In genomic region chr9:136254381-136255165, GRCh38 we compare ENCODE assay signal across 19 cellular contexts. TPM values are rescaled to one million over a fixed set of nuclear protein-coding genes. Genes with fewer than 3 reads are reported as not detected.
DNase-seq lines count a peak whose midpoint lies in the region; ATAC-seq, FAIRE-seq and TF ChIP-seq lines count a peak whose summit lies in the region.
"Had no signal": no experiment of that assay in that cellular context is flagged by ENCODE, and none has a peak within 500 bp of the region (broad histone marks: within the 10 kb centered on the region; RNA-seq: fewer than 3 reads in every experiment).

No MANE protein-coding gene starts in this region.

- dilution Hi-C loops in IMR-90 (cut with HindIII; ENCODE audit: low sequenced_read_pairs, unreplicated experiment), result no loop called here

- H4K8ac ChIP-seq in IMR-90 (ENCODE audit: low read depth in 2 of 2, low read length in 2 of 2), result no peak overlapping the region

- no peak overlapping the region for H3K14ac ChIP-seq in IMR-90 (replicated peaks; ENCODE audit: low read depth, low read length)

- peak overlapping the region; percentile 49 for H2AFZ ChIP-seq in IMR-90 (replicated peaks; ENCODE audit: low read length, poor library complexity)
- no peak overlapping the region for H2AFZ ChIP-seq in GM12878 (ENCODE audit: control insufficient read depth, low read depth, low read length)
- H2AFZ ChIP-seq: parathyroid adenoma had no signal

- no peaks in the 10 kb centered on the region for H3K27me3 Mint-ChIP-seq in Caco-2 (ENCODE audit: insufficient read depth, unreplicated experiment)
- H3K27me3 Mint-ChIP-seq: naive thymus-derived CD4-positive, alpha-beta T cell had no signal

- no peak overlapping the region for H3K9ac ChIP-seq in IMR-90 (ENCODE audit: low read depth, low read length)
- H3K9ac ChIP-seq in GM12878 (ENCODE audit: control insufficient read depth, insufficient read depth, low read length), result no peak overlapping the region
- H3K9ac ChIP-seq: parathyroid adenoma had no signal

- in situ Hi-C loops in IMR-90 (cut with MboI; ENCODE audit: low sequenced_read_pairs) (no loop called here), GM12878 (cut with MboI) (no loop called here)

- H3K4me2 ChIP-seq in IMR-90 (ENCODE audit: low read depth, low read length) (no peak overlapping the region), GM12878 (ENCODE audit: control insufficient read depth, insufficient read depth) (no peak overlapping the region)

- no peak overlapping the region for H3K56ac ChIP-seq in IMR-90 (ENCODE audit: extremely low read depth, insufficient read depth, low read length)

- H4K91ac ChIP-seq in IMR-90 (ENCODE audit: insufficient read depth, low read depth, low read length), result no peak overlapping the region

- FAIRE-seq in GM12878 (lab: Jason Lieb, UNC), result no peak
- FAIRE-seq: frontal cortex had no signal

- no peak overlapping the region for H2BK20ac ChIP-seq in IMR-90 (ENCODE audit: low read depth, low read length)

- H3K27me3 ChIP-seq in IMR-90 (ENCODE audit: control insufficient read depth, insufficient read depth, low read length), result peaks cover 29% of the 10 kb centered on the region; the same call in 1 of the 2 replicates
- H3K27me3 ChIP-seq in GM12878 (replicated peaks in 1 of 2; ENCODE audit: control insufficient read depth in 2 of 2, insufficient read depth in 2 of 2, low read length in 1 of 2), result no peaks in the 10 kb centered on the region; a peak in 2 of 4 replicates
- H3K27me3 ChIP-seq in Caco-2 (replicated peaks; ENCODE audit: control insufficient read depth, insufficient read depth, low read length), result no peaks in the 10 kb centered on the region
- H3K27me3 ChIP-seq: BLaER1 treated with 17β-estradiol and CSF1 and Interleukin-3, amounts not matched to agents 10 nM and 100 nM had no signal

- no peak overlapping the region for H2AK5ac ChIP-seq in IMR-90 (ENCODE audit: low read depth, low read length)

- intact Hi-C loops in IMR-90 (cut with micrococcal nuclease) (no loop called here), GM12878 (cut with micrococcal nuclease; ENCODE audit: unreplicated experiment) (no loop called here), Caco-2 (cut with micrococcal nuclease; ENCODE audit: unreplicated experiment) (no loop called here)

- no peaks in the 10 kb centered on the region for H3K36me3 Mint-ChIP-seq in stimulated activated effector memory CD8-positive, alpha-beta T cell treated with anti-CD3 and anti-CD28 coated beads, Interleukin-12 subunit alpha, Interleukin-12 subunit beta, amount 100 ng/mL, for 72 hours
- peaks cover 4% of the 10 kb centered on the region for H3K36me3 Mint-ChIP-seq in Caco-2 (ENCODE audit: insufficient read depth, unreplicated experiment)
- H3K36me3 Mint-ChIP-seq: activated naive CD4-positive, alpha-beta T cell treated with anti-CD3 and anti-CD28 coated beads, Interleukin-2, amount 10 ng/mL, durations not matched to agents 7 days and 5 days; naive thymus-derived CD4-positive, alpha-beta T cell had no signal

- no peak overlapping the region for H2BK15ac ChIP-seq in IMR-90 (ENCODE audit: low read depth, low read length)

- H4K5ac ChIP-seq in IMR-90 (ENCODE audit: low read depth, low read length), result no peak overlapping the region

- H3K4me1 ChIP-seq in IMR-90 (ENCODE audit: control insufficient read depth, insufficient read depth, low read length) (peaks cover 5% of the 10 kb centered on the region), GM12878 (ENCODE audit: control insufficient read depth, insufficient read depth, low read length) (no peaks in the 10 kb centered on the region), Caco-2 (no peaks in the 10 kb centered on the region)
- H3K4me1 ChIP-seq: parathyroid adenoma had no signal

- no peak for TF ChIP-seq EP300 in GM12878 (IDR thresholded peaks at IDR 0.05; ENCODE audit: borderline replicate concordance in 1 of 2, control insufficient read depth in 1 of 2, low read depth in 2 of 2, low read length in 2 of 2)

- H2BK5ac ChIP-seq in IMR-90 (ENCODE audit: low read depth, low read length, poor library complexity, severe bottlenecking), result no peak overlapping the region

- H3K4me3 ChIP-seq in IMR-90 (ENCODE audit: insufficient read depth, low read depth, low read length) (no peak overlapping the region), GM12878 (no peak overlapping the region), Caco-2 (ENCODE audit: low read depth, low read length) (no peak overlapping the region)
- H3K4me3 ChIP-seq: BLaER1 treated with 17β-estradiol and CSF1 and Interleukin-3, amounts not matched to agents 10 nM and 100 nM; spleen had no signal

- DNase-seq in IMR-90 (no peak), GM12878 (ENCODE audit: low read depth, low spot score) (no peak), iPS-NIHi11 (ENCODE audit: low spot score) (peak; percentile 63), retina (no peak), Caco-2 (no peak)
- no peak for DNase-seq in stimulated activated effector memory CD8-positive, alpha-beta T cell treated with anti-CD3 and anti-CD28 coated beads, Interleukin-12 subunit alpha, Interleukin-12 subunit beta, amount 100 ng/mL, for 72 hours (ENCODE audit: low spot score in 2 of 2)
- DNase-seq: activated naive CD4-positive, alpha-beta T cell treated with anti-CD3 and anti-CD28 coated beads, Interleukin-2, amount 10 ng/mL, durations not matched to agents 7 days and 5 days; activated T-cell treated with anti-CD3 and anti-CD28 coated beads for 4 hours; cortex of kidney; KBM-7; naive thymus-derived CD4-positive, alpha-beta T cell; NCI-H2081 treated with DMSO at 0.1 percent for 48 hours; NCI-H510A; spleen; T-helper 1 cell had no signal

- H3K79me2 ChIP-seq in GM12878 (ENCODE audit: control insufficient read depth, insufficient read depth, low read length), result no peaks in the 10 kb centered on the region
- H3K79me2 ChIP-seq: parathyroid adenoma had no signal

- ATAC-seq in IMR-90 (ENCODE audit: low read depth) (peak; percentile 49), GM12878 (peak; percentile 32; the same call in 2 of the 3 replicates), GM21526 (IDR thresholded peaks at IDR 0.05; ENCODE audit: low FRiP score, unreplicated experiment) (no peak)
- ATAC-seq in stimulated activated effector memory CD8-positive, alpha-beta T cell treated with anti-CD3 and anti-CD28 coated beads, Interleukin-12 subunit alpha, Interleukin-12 subunit beta, amount 100 ng/mL, for 72 hours, result peak; percentile 3
- ATAC-seq: naive thymus-derived CD4-positive, alpha-beta T cell had no signal

- no peak overlapping the region for H3K23ac ChIP-seq in IMR-90 (ENCODE audit: low read depth, low read length)

- no peak overlapping the region for H3K27ac Mint-ChIP-seq in stimulated activated effector memory CD8-positive, alpha-beta T cell treated with anti-CD3 and anti-CD28 coated beads, Interleukin-12 subunit alpha, Interleukin-12 subunit beta, amount 100 ng/mL, for 72 hours
- no peak overlapping the region for H3K27ac Mint-ChIP-seq in Caco-2 (ENCODE audit: unreplicated experiment)
- H3K27ac Mint-ChIP-seq: activated naive CD4-positive, alpha-beta T cell treated with anti-CD3 and anti-CD28 coated beads, Interleukin-2, amount 10 ng/mL, durations not matched to agents 7 days and 5 days; naive thymus-derived CD4-positive, alpha-beta T cell had no signal

- H3K4me1 Mint-ChIP-seq in stimulated activated effector memory CD8-positive, alpha-beta T cell treated with anti-CD3 and anti-CD28 coated beads, Interleukin-12 subunit alpha, Interleukin-12 subunit beta, amount 100 ng/mL, for 72 hours, result peaks cover 9% of the 10 kb centered on the region
- H3K4me1 Mint-ChIP-seq in Caco-2 (ENCODE audit: low read depth, unreplicated experiment), result no peaks in the 10 kb centered on the region
- H3K4me1 Mint-ChIP-seq: activated naive CD4-positive, alpha-beta T cell treated with anti-CD3 and anti-CD28 coated beads, Interleukin-2, amount 10 ng/mL, durations not matched to agents 7 days and 5 days; naive thymus-derived CD4-positive, alpha-beta T cell had no signal

- no peaks in the 10 kb centered on the region for H3K36me3 ChIP-seq in IMR-90 (ENCODE audit: control insufficient read depth, insufficient read depth, low read length)
- no peaks in the 10 kb centered on the region for H3K36me3 ChIP-seq in GM12878 (ENCODE audit: control insufficient read depth in 2 of 2, insufficient read depth in 2 of 2, low read length in 1 of 2)
- H3K36me3 ChIP-seq in Caco-2 (ENCODE audit: control insufficient read depth, insufficient read depth, low read length), result no peaks in the 10 kb centered on the region
- H3K36me3 ChIP-seq: BLaER1 treated with 17β-estradiol and CSF1 and Interleukin-3, amounts not matched to agents 10 nM and 100 nM; spleen had no signal

- no peak for TF ChIP-seq CTCF in IMR-90 (conservative IDR thresholded peaks at IDR 0.05; ENCODE audit: low read depth, low read length)
- TF ChIP-seq CTCF in GM12878 (IDR thresholded peaks at IDR 0.05 in 2 of 3, conservative IDR thresholded peaks at IDR 0.05 in 1 of 3; ENCODE audit: control insufficient read depth in 2 of 3, extremely low read depth in 1 of 3, insufficient read depth in 1 of 3, low read depth in 3 of 3, low read length in 3 of 3), result no peak
- no peak for TF ChIP-seq CTCF in Caco-2 (IDR thresholded peaks at IDR 0.05; ENCODE audit: insufficient read depth in 1 of 2, low read depth in 1 of 2, low read length in 1 of 2, severe bottlenecking in 1 of 2, unreplicated experiment in 1 of 2)

- no peak overlapping the region for H3K27ac ChIP-seq in IMR-90 (ENCODE audit: insufficient read depth, low read length)
- no peak overlapping the region for H3K27ac ChIP-seq in GM12878 (ENCODE audit: control insufficient read depth, insufficient read depth)
- H3K27ac ChIP-seq: parathyroid adenoma, spleen had no signal

- no peaks in the 10 kb centered on the region for H3K9me1 ChIP-seq in IMR-90 (ENCODE audit: insufficient read depth, low read length)

- no peak overlapping the region for H2BK120ac ChIP-seq in IMR-90 (ENCODE audit: low read depth, low read length)

- CTCF ChIA-PET in IMR-90 (lab: Yijun Ruan, JAX) (no interaction called here), GM12878 (lab: Yijun Ruan, JAX) (no interaction called here), Caco-2 (lab: Charles Lee) (interaction anchor here (0.6 kb wide), 1 partner anchor 181 kb away, joined by 3 read pairs; no protein-coding TSS in a partner anchor)

- H4K20me1 ChIP-seq in IMR-90 (ENCODE audit: insufficient read depth, low read length) (no peaks in the 10 kb centered on the region), GM12878 (ENCODE audit: control insufficient read depth, insufficient read depth) (no peaks in the 10 kb centered on the region)

- H3K9me3 ChIP-seq in IMR-90 (ENCODE audit: control insufficient read depth, insufficient read depth, low read length) (no peaks in the 10 kb centered on the region), GM12878 (replicated peaks; ENCODE audit: control insufficient read depth, insufficient read depth, low read length) (no peaks in the 10 kb centered on the region), Caco-2 (no peaks in the 10 kb centered on the region)
- H3K9me3 ChIP-seq: BLaER1 treated with 17β-estradiol and CSF1 and Interleukin-3, amounts not matched to agents 10 nM and 100 nM; spleen had no signal

- TF ChIP-seq RAD21 in IMR-90 (IDR thresholded peaks at IDR 0.05; ENCODE audit: low read length) (no peak), GM12878 (IDR thresholded peaks at IDR 0.05; ENCODE audit: insufficient read depth, low read depth, low read length) (no peak)

- WGBS in IMR-90 (ENCODE audit: extremely low coverage in 2 of 2, insufficient read length in 1 of 2), 2 experiments, result 93% methylated on average over 2 of the region's 25 CpGs; no CpG with 5 or more reads in 1 of the 2 experiments
- WGBS in GM12878 (ENCODE audit: insufficient coverage, insufficient replicate concordance, low lambda C conversion rate, missing lambda C conversion rate), result 42% methylated on average over 25 of the region's 25 CpGs

- H3K9me3 Mint-ChIP-seq in stimulated activated effector memory CD8-positive, alpha-beta T cell treated with anti-CD3 and anti-CD28 coated beads, Interleukin-12 subunit alpha, Interleukin-12 subunit beta, amount 100 ng/mL, for 72 hours, result no peaks in the 10 kb centered on the region
- no peaks in the 10 kb centered on the region for H3K9me3 Mint-ChIP-seq in Caco-2 (ENCODE audit: unreplicated experiment)
- H3K9me3 Mint-ChIP-seq: activated naive CD4-positive, alpha-beta T cell treated with anti-CD3 and anti-CD28 coated beads, Interleukin-2, amount 10 ng/mL, durations not matched to agents 7 days and 5 days; naive thymus-derived CD4-positive, alpha-beta T cell had no signal

- SMC1A ChIA-PET in GM12878 (lab: Charles Lee; ENCODE audit: uncharacterized antibody, unreplicated experiment), result no interaction called here

- RAD21 ChIA-PET in GM12878 (lab: Charles Lee; ENCODE audit: unreplicated experiment), result no interaction called here

- no peak overlapping the region for H3K18ac ChIP-seq in IMR-90 (ENCODE audit: low read depth, low read length)

- H3K79me1 ChIP-seq in IMR-90 (ENCODE audit: low read depth in 1 of 2, low read length in 2 of 2), result no peaks in the 10 kb centered on the region

- no TSS peak for BruUV-seq in IMR-90 (replicated peaks; lab: Mats Ljungman, UMichigan)
- no TSS peak for BruUV-seq in GM12878 (replicated peaks; lab: Mats Ljungman, UMichigan)
- BruUV-seq in Caco-2 (replicated peaks; lab: Mats Ljungman, UMichigan), result no TSS peak

- no peak overlapping the region for H2AK9ac ChIP-seq in IMR-90 (replicated peaks; ENCODE audit: low read depth, low read length, poor library complexity)

- TF ChIP-seq POLR2A in IMR-90 (IDR thresholded peaks at IDR 0.05; ENCODE audit: low read depth, low read length) (no peak), GM12878 (IDR thresholded peaks at IDR 0.05; ENCODE audit: low read depth, low read length) (no peak)

- H3K4me3 Mint-ChIP-seq in stimulated activated effector memory CD8-positive, alpha-beta T cell treated with anti-CD3 and anti-CD28 coated beads, Interleukin-12 subunit alpha, Interleukin-12 subunit beta, amount 100 ng/mL, for 72 hours, result no peak overlapping the region
- no peak overlapping the region for H3K4me3 Mint-ChIP-seq in Caco-2 (ENCODE audit: unreplicated experiment)
- H3K4me3 Mint-ChIP-seq: activated naive CD4-positive, alpha-beta T cell treated with anti-CD3 and anti-CD28 coated beads, Interleukin-2, amount 10 ng/mL, durations not matched to agents 7 days and 5 days; naive thymus-derived CD4-positive, alpha-beta T cell had no signal

- no peak overlapping the region for H3K4ac ChIP-seq in IMR-90 (ENCODE audit: low read depth, low read length)

- POLR2A ChIA-PET in IMR-90 (lab: Charles Lee; ENCODE audit: unreplicated experiment) (no interaction called here), GM12878 (lab: Charles Lee) (no interaction called here), Caco-2 (lab: Charles Lee) (no interaction called here)

RNA-seq across cellular contexts. Expression of gene QSOX2, which starts 9.0 kb away (rescaled TPM):
- total RNA-seq in IMR-90 (2012; rRNA removed) (5.0 and 5.9 TPM in 2 replicates), GM12878 (2014; rRNA removed) (9.0 and 10.1 TPM in 2 replicates), GM12878 (2014; rRNA removed; fragmentation: Illumina TruSeq; extraction: Trizol) (7.1 and 7.8 TPM in 2 replicates), GM12878 (2021) (15.8 and 16.1 TPM in 2 replicates), Caco-2 (2022) (26.9 and 29.6 TPM in 2 replicates)
- polyA plus RNA-seq in IMR-90 (2012; rRNA removed) (12.7 and 12.9 TPM in 2 replicates), GM12878 (2011; rRNA removed) (11.4 and 15.4 TPM in 2 replicates), GM12878 (2014; fragmentation: Illumina TruSeq; extraction: Trizol) (7.2 and 9.3 TPM in 2 replicates), GM12878 (2014; fragmentation: Nextera tagmentation; extraction: Ambion mirVana) (1 to 10 TPM in 1 of 2 experiments, under 1 TPM in 1; 0.34 to 1.5 TPM), GM12878 (2014; rRNA removed) (13.1 and 15.1 TPM in 2 replicates), GM12878 (2016; fragmentation: Nextera tagmentation; extraction: Ambion mirVana) (1 to 10 TPM in 1 of 2 experiments, under 1 TPM in 1; 0.45 to 2.1 TPM)
- polyA plus RNA-seq in IMR-90 (2012; cell fraction: cytosol; rRNA removed), result 9.2 and 16.0 TPM in 2 replicates
- 18.3 and 24.7 TPM in 2 replicates for polyA plus RNA-seq in IMR-90 (2012; cell fraction: nucleus; rRNA removed; ENCODE audit: low replicate concordance)
- total RNA-seq in GM12878 (2013; cell fraction: nucleolus; rRNA removed), result 31.6 and 38.4 TPM in 2 replicates
- polyA plus RNA-seq in GM12878 (2011; ENCODE audit: low read depth), result 4.2 TPM
- 9.9 and 11.1 TPM in 2 replicates for polyA plus RNA-seq in GM12878 (2011; cell fraction: cytosol; rRNA removed)
- polyA plus RNA-seq in GM12878 (2011; cell fraction: nucleus; rRNA removed), result 51.1 and 55.5 TPM in 2 replicates
- polyA plus RNA-seq in GM12878 (2012), result 8.4 and 10.9 TPM in 2 replicates
- polyA minus RNA-seq in GM12878 (2011; rRNA and poly(A)+ RNA removed), result 8.7 and 10.6 TPM in 2 replicates
- polyA minus RNA-seq in GM12878 (2011; cell fraction: cytosol; rRNA and poly(A)+ RNA removed), result 3.5 and 4.1 TPM in 2 replicates
- polyA minus RNA-seq in GM12878 (2011; cell fraction: nucleus; rRNA and poly(A)+ RNA removed), result 8.6 and 11.9 TPM in 2 replicates

RNA-seq across cellular contexts. Expression of gene CCDC187, which starts 49.3 kb away (rescaled TPM):
- total RNA-seq in IMR-90 (2012; rRNA removed) (not detected in 2 replicates), GM12878 (2014; rRNA removed) (0.11 and 0.23 TPM in 2 replicates), GM12878 (2014; rRNA removed; fragmentation: Illumina TruSeq; extraction: Trizol) (not detected in 2 replicates), GM12878 (2021) (0.08 TPM in 1 of 2 replicates, not detected in the other), Caco-2 (2022) (0.09 and 0.11 TPM in 2 replicates)
- polyA plus RNA-seq in IMR-90 (2012; rRNA removed) (not detected in 2 replicates), GM12878 (2011; rRNA removed) (0.01 and 0.04 TPM in 2 replicates), GM12878 (2014; fragmentation: Illumina TruSeq; extraction: Trizol) (not detected in 2 replicates), GM12878 (2014; fragmentation: Nextera tagmentation; extraction: Ambion mirVana) (not detected), GM12878 (2014; rRNA removed) (not detected in 2 replicates), GM12878 (2016; fragmentation: Nextera tagmentation; extraction: Ambion mirVana) (under 1 TPM in 1 of 2 experiments, not detected in 1; 0.04 TPM)
- not detected in 2 replicates for polyA plus RNA-seq in IMR-90 (2012; cell fraction: cytosol; rRNA removed)
- polyA plus RNA-seq in IMR-90 (2012; cell fraction: nucleus; rRNA removed; ENCODE audit: low replicate concordance), result not detected in 2 replicates
- total RNA-seq in GM12878 (2013; cell fraction: nucleolus; rRNA removed), result 0.13 TPM in 1 of 2 replicates, not detected in the other
- polyA plus RNA-seq in GM12878 (2011; ENCODE audit: low read depth), result not detected
- 0.02 and 0.04 TPM in 2 replicates for polyA plus RNA-seq in GM12878 (2011; cell fraction: cytosol; rRNA removed)
- polyA plus RNA-seq in GM12878 (2011; cell fraction: nucleus; rRNA removed), result 0.29 and 0.49 TPM in 2 replicates
- polyA plus RNA-seq in GM12878 (2012), result 0.01 TPM in 1 of 2 replicates, not detected in the other
- 0.26 TPM in 1 of 2 replicates, not detected in the other for polyA minus RNA-seq in GM12878 (2011; rRNA and poly(A)+ RNA removed)
- not detected in 2 replicates for polyA minus RNA-seq in GM12878 (2011; cell fraction: cytosol; rRNA and poly(A)+ RNA removed)
- polyA minus RNA-seq in GM12878 (2011; cell fraction: nucleus; rRNA and poly(A)+ RNA removed), result 0.24 and 0.38 TPM in 2 replicates
- polyA plus RNA-seq: naive thymus-derived CD4-positive, alpha-beta T cell had no signal

RNA-seq across cellular contexts. Expression of gene LHX3, which starts 49.6 kb away (rescaled TPM):
- total RNA-seq in IMR-90 (2012; rRNA removed) (not detected in 2 replicates), GM12878 (2014; rRNA removed) (not detected in 2 replicates), GM12878 (2014; rRNA removed; fragmentation: Illumina TruSeq; extraction: Trizol) (not detected in 2 replicates), GM12878 (2021) (not detected in 2 replicates), Caco-2 (2022) (1.1 and 1.2 TPM in 2 replicates)
- polyA plus RNA-seq in IMR-90 (2012; rRNA removed) (not detected in 2 replicates), GM12878 (2011; rRNA removed) (not detected in 2 replicates), GM12878 (2014; fragmentation: Illumina TruSeq; extraction: Trizol) (not detected in 2 replicates), GM12878 (2014; fragmentation: Nextera tagmentation; extraction: Ambion mirVana) (not detected), GM12878 (2014; rRNA removed) (not detected in 2 replicates), GM12878 (2016; fragmentation: Nextera tagmentation; extraction: Ambion mirVana) (not detected)
- not detected in 2 replicates for polyA plus RNA-seq in IMR-90 (2012; cell fraction: cytosol; rRNA removed)
- polyA plus RNA-seq in IMR-90 (2012; cell fraction: nucleus; rRNA removed; ENCODE audit: low replicate concordance), result 0.02 TPM in 1 of 2 replicates, not detected in the other
- not detected in 2 replicates for total RNA-seq in GM12878 (2013; cell fraction: nucleolus; rRNA removed)
- polyA plus RNA-seq in GM12878 (2011; ENCODE audit: low read depth), result not detected
- polyA plus RNA-seq in GM12878 (2011; cell fraction: cytosol; rRNA removed), result not detected in 2 replicates
- polyA plus RNA-seq in GM12878 (2011; cell fraction: nucleus; rRNA removed), result 0.06 TPM in 1 of 2 replicates, not detected in the other
- not detected in 2 replicates for polyA plus RNA-seq in GM12878 (2012)
- not detected in 2 replicates for polyA minus RNA-seq in GM12878 (2011; rRNA and poly(A)+ RNA removed)
- not detected in 2 replicates for polyA minus RNA-seq in GM12878 (2011; cell fraction: cytosol; rRNA and poly(A)+ RNA removed)
- polyA minus RNA-seq in GM12878 (2011; cell fraction: nucleus; rRNA and poly(A)+ RNA removed), result not detected in 2 replicates
- total RNA-seq: frontal cortex, spleen had no signal
- polyA plus RNA-seq: naive thymus-derived CD4-positive, alpha-beta T cell; spleen had no signal
